Comparison of ENCODE assay signal across 9 cellular contexts in genomic region chr2:144215701-144216675, GRCh38.
A peak's percentile ranks its signal among the peaks of the same experiment; 100 is the strongest.
DNase-seq lines count a peak whose midpoint lies in the region; ATAC-seq and TF ChIP-seq lines count a peak whose summit lies in the region.
"Had no signal": no experiment of that assay in that cellular context is flagged by ENCODE, and none has a peak within 500 bp of the region (broad histone marks: within the 10 kb centered on the region; RNA-seq: fewer than 3 reads in every experiment).

No MANE protein-coding gene starts in this region.

- H3K36me3 Mint-ChIP-seq in HFFc6 (ENCODE audit: low read depth) (no peaks in the 10 kb centered on the region), neural crest cell (ENCODE audit: low read depth) (no peaks in the 10 kb centered on the region)

- H2AFZ ChIP-seq in Karpas-422 (ENCODE audit: low read length), result no peak overlapping the region

- no peaks in the 10 kb centered on the region for H3K27me3 ChIP-seq in Karpas-422 (ENCODE audit: low read length)

- H3K9me2 ChIP-seq in Karpas-422 (replicated peaks; ENCODE audit: insufficient read depth, low read length), result no peaks in the 10 kb centered on the region

- no peak for DNase-seq in HFFc6
- DNase-seq in Karpas-422, result no peak
- no peak for DNase-seq in neural crest cell (ENCODE audit: low read depth, low spot score)
- no peak for DNase-seq in putamen (ENCODE audit: low spot score)
- no peak for DNase-seq in NCI-H2029 (lab: John Stamatoyannopoulos, UW)
- DNase-seq in AG20443 (ENCODE audit: low spot score), result no peak
- DNase-seq: anterior cingulate cortex; stimulated activated CD4-positive, alpha-beta T cell treated with anti-CD3 and anti-CD28 coated beads, Interleukin-4, amount 100 ng/mL, for 1 hour had no signal

- peaks cover 64% of the 10 kb centered on the region for H3K4me1 ChIP-seq in Karpas-422 (ENCODE audit: low read length)

- peaks cover 43% of the 10 kb centered on the region for H3K79me2 ChIP-seq in Karpas-422 (ENCODE audit: low read length)

- no peak for TF ChIP-seq CTCF in HFFc6 (IDR thresholded peaks at IDR 0.05)
- no peak for TF ChIP-seq CTCF in neural crest cell (conservative IDR thresholded peaks at IDR 0.05)

- no peak overlapping the region for H3K4me3 ChIP-seq in Karpas-422 (ENCODE audit: low read length)

- no peaks in the 10 kb centered on the region for H3K27me3 Mint-ChIP-seq in HFFc6 (ENCODE audit: insufficient read depth)
- H3K27me3 Mint-ChIP-seq in neural crest cell (ENCODE audit: low read depth), result no peaks in the 10 kb centered on the region

- H3K9ac ChIP-seq in Karpas-422 (ENCODE audit: low read length), result peak overlapping the region; percentile 22; the same call in 1 of the 2 replicates

- H3K27ac ChIP-seq in Karpas-422 (ENCODE audit: low read length), result peak overlapping the region; percentile 57

- H3K9me3 Mint-ChIP-seq in HFFc6, result no peaks in the 10 kb centered on the region
- H3K9me3 Mint-ChIP-seq in neural crest cell, result no peaks in the 10 kb centered on the region

- H3K4me3 Mint-ChIP-seq in HFFc6, result no peak overlapping the region
- H3K4me3 Mint-ChIP-seq in neural crest cell, result no peak overlapping the region

- H3K4me1 Mint-ChIP-seq in HFFc6 (ENCODE audit: low read depth) (peaks cover 20% of the 10 kb centered on the region), neural crest cell (peaks cover 6% of the 10 kb centered on the region)

- H3K27ac Mint-ChIP-seq in HFFc6 (peak overlapping the region; percentile 11; the same call in 1 of the 2 replicates), neural crest cell (ENCODE audit: unreplicated experiment) (peak overlapping the region; percentile 20)

- no peaks in the 10 kb centered on the region for H3K9me3 ChIP-seq in Karpas-422 (ENCODE audit: low read length)

- ATAC-seq in GM19043 (IDR thresholded peaks at IDR 0.05; ENCODE audit: low read depth, unreplicated experiment), result peak; percentile 69

- peak overlapping the region; percentile 20 for H3K4me2 ChIP-seq in Karpas-422 (ENCODE audit: low read depth, low read length, poor library complexity, severe bottlenecking)

- no peaks in the 10 kb centered on the region for H4K20me1 ChIP-seq in Karpas-422 (ENCODE audit: insufficient read depth, low read depth, low read length)

- H3K36me3 ChIP-seq in Karpas-422 (ENCODE audit: insufficient read depth, low read length), result no peaks in the 10 kb centered on the region
